Comparison of ENCODE assay signal across 8 cellular contexts in genomic region chr12:93677195-93678064, GRCh38. TPM values are rescaled to one million over a fixed set of nuclear protein-coding genes. Genes with fewer than 3 reads are reported as not detected.
A peak's percentile ranks its signal among the peaks of the same experiment; 100 is the strongest.
DNase-seq lines count a peak whose midpoint lies in the region; ATAC-seq lines count a peak whose summit lies in the region.

Gene CRADD, plus strand, starts transcription at chr12:93677375.

- intact Hi-C loops in dendritic cell treated with granulocyte-macrophage colony-stimulating factor and Interleukin-4, amounts not matched to agents 40 ng/mL and 50 ng/mL, for 4 days (cut with micrococcal nuclease): loop anchor here (1.0 to 10.0 kb wide), 5 partner anchors 65 to 427 kb away; no protein-coding TSS in a partner anchor

- peaks cover 5% of the 10 kb centered on the region for H3K27me3 Mint-ChIP-seq in dendritic cell treated with granulocyte-macrophage colony-stimulating factor and Interleukin-4, amounts not matched to agents 40 ng/mL and 50 ng/mL, for 4 days

- peak within 1 kb of the TSS; percentile 100 for H3K27ac Mint-ChIP-seq in dendritic cell treated with granulocyte-macrophage colony-stimulating factor and Interleukin-4, amounts not matched to agents 40 ng/mL and 50 ng/mL, for 4 days

- ATAC-seq in GM19351 (IDR thresholded peaks at IDR 0.05; ENCODE audit: unreplicated experiment) (peak; percentile 89), HG03521 (IDR thresholded peaks at IDR 0.05; ENCODE audit: unreplicated experiment) (peak; percentile 85), left lobe of liver (peak; percentile 91)

- peak; percentile 34 to 93 (median 81) for DNase-seq in C1 segment of cervical spinal cord (lab: John Stamatoyannopoulos, UW)
- DNase-seq in NCI-H748 (lab: John Stamatoyannopoulos, UW; ENCODE audit: unreplicated experiment): peak; percentile 98
- DNase-seq in activated CD4-positive, alpha-beta T cell treated with anti-CD3 and anti-CD28 coated beads, Interleukin-2, amount 50 U/mL, for 24 hours (ENCODE audit: low read depth in 1 of 2, low spot score in 1 of 2): peak; percentile 57 to 82
- DNase-seq in left lobe of liver (ENCODE audit: low spot score): peak; percentile 85
- peak; percentile 81 for DNase-seq in stimulated activated CD4-positive, alpha-beta T cell treated with anti-CD3 and anti-CD28 coated beads, Interleukin-2, amount 100 ng/mL, for 4 hours (ENCODE audit: low read depth)

- no peaks in the 10 kb centered on the region for H3K9me3 Mint-ChIP-seq in dendritic cell treated with granulocyte-macrophage colony-stimulating factor and Interleukin-4, amounts not matched to agents 40 ng/mL and 50 ng/mL, for 4 days

- peaks cover 20% of the 10 kb centered on the region for H3K4me1 Mint-ChIP-seq in dendritic cell treated with granulocyte-macrophage colony-stimulating factor and Interleukin-4, amounts not matched to agents 40 ng/mL and 50 ng/mL, for 4 days (ENCODE audit: low read depth)

- peak within 1 kb of the TSS; percentile 89 for H3K4me3 Mint-ChIP-seq in dendritic cell treated with granulocyte-macrophage colony-stimulating factor and Interleukin-4, amounts not matched to agents 40 ng/mL and 50 ng/mL, for 4 days

- H3K36me3 Mint-ChIP-seq in dendritic cell treated with granulocyte-macrophage colony-stimulating factor and Interleukin-4, amounts not matched to agents 40 ng/mL and 50 ng/mL, for 4 days (ENCODE audit: low read depth): peaks cover 20% of the 10 kb centered on the region

RNA-seq across cellular contexts. Expression of gene CRADD, which starts in this region (rescaled TPM):
- total RNA-seq in left lobe of liver: 27.0 TPM

Comparison
In these comparisons a context has a peak if more than half of its experiments do, and no peak if none do; other contexts are left out.
1. Peak in every context shown above with its lines: DNase-seq and ATAC-seq.